Comparison of ENCODE assay signal across 1 cellular context in genomic region chr1:33039840-33040239, GRCh38.
A peak's percentile ranks its signal among the peaks of the same experiment; 100 is the strongest.
TF ChIP-seq lines count a peak whose summit lies in the region.

No MANE protein-coding gene starts in this region.

TF ChIP-seq in HepG2, 621 proteins besides CTCF, POLR2A, EP300 and RAD21 (continued from another document):
- no peak for TF ChIP-seq ZNF407 (CRISPR knock-in tag; IDR thresholded peaks at IDR 0.05; ENCODE audit: not compliant biosample characterization)
- no peak for TF ChIP-seq ZFP36L2 (CRISPR knock-in tag; IDR thresholded peaks at IDR 0.05)
- peak; percentile 20; the same call in 1 of the 2 replicates for TF ChIP-seq MAX (IDR thresholded peaks at IDR 0.05)
